In genomic region chr3:137947120-137947519, GRCh38 we compare ENCODE assay signal across 20 cellular contexts.
"Had no signal": no experiment of that assay in that cellular context is flagged by ENCODE, and none has a peak within 500 bp of the region (broad histone marks: within the 10 kb centered on the region; RNA-seq: fewer than 3 reads in every experiment).

No MANE protein-coding gene starts in this region.

- H3K27me3 ChIP-seq: pancreas, right atrium auricular region, sigmoid colon, stomach, thyroid gland, tibial nerve, upper lobe of left lung, vagina had no signal

- H3K27ac ChIP-seq: neutrophil, pancreas, prostate gland, right atrium auricular region, sigmoid colon, stomach, thoracic aorta, thyroid gland, tibial nerve, upper lobe of left lung, vagina had no signal

- H3K36me3 ChIP-seq: neutrophil, pancreas, prostate gland, right atrium auricular region, sigmoid colon, stomach, thoracic aorta, thyroid gland, tibial nerve, upper lobe of left lung, vagina had no signal

- H3K4me1 Mint-ChIP-seq: nephron progenitor cell, neural crest cell had no signal

- H3K36me3 Mint-ChIP-seq: natural killer cell treated with Interleukin-12 subunit alpha and Interleukin-12 subunit beta and Interleukin-15 and Interleukin-18, amount 100 ng/mL, for 72 hours; stimulated activated effector memory CD8-positive, alpha-beta T cell treated with anti-CD3 and anti-CD28 coated beads, Interleukin-12 subunit alpha, Interleukin-12 subunit beta, amount 100 ng/mL, for 72 hours; stimulated activated naive B cell treated with anti-CD40 and anti-IgM and Interleukin-4, amounts not matched to agents 10 μg/mL and 1 μg/mL and 100 μg/mL, for 72 hours had no signal

- H3K27ac Mint-ChIP-seq: natural killer cell treated with Interleukin-12 subunit alpha and Interleukin-12 subunit beta and Interleukin-15 and Interleukin-18, amount 100 ng/mL, for 72 hours; nephron progenitor cell; stimulated activated effector memory CD8-positive, alpha-beta T cell treated with anti-CD3 and anti-CD28 coated beads, Interleukin-12 subunit alpha, Interleukin-12 subunit beta, amount 100 ng/mL, for 72 hours; stimulated activated naive B cell treated with anti-CD40 and anti-IgM and Interleukin-4, amounts not matched to agents 10 μg/mL and 1 μg/mL and 100 μg/mL, for 72 hours; stimulated activated naive CD8-positive, alpha-beta T cell treated with anti-CD3 and anti-CD28 coated beads, Interleukin-15, Interleukin-2, amounts not matched to agents 100 ng/mL and 50 ng/mL, for 24 hours had no signal

- H3K4me1 ChIP-seq: pancreas, prostate gland, right atrium auricular region, sigmoid colon, stomach, thyroid gland, tibial nerve, upper lobe of left lung, vagina had no signal

- H3K9me3 ChIP-seq: neutrophil, pancreas, prostate gland, right atrium auricular region, sigmoid colon, stomach, thoracic aorta, thyroid gland, tibial nerve, upper lobe of left lung, vagina had no signal

- H3K4me3 Mint-ChIP-seq: natural killer cell treated with Interleukin-12 subunit alpha and Interleukin-12 subunit beta and Interleukin-15 and Interleukin-18, amount 100 ng/mL, for 72 hours; nephron progenitor cell; neural crest cell; stimulated activated effector memory CD8-positive, alpha-beta T cell treated with anti-CD3 and anti-CD28 coated beads, Interleukin-12 subunit alpha, Interleukin-12 subunit beta, amount 100 ng/mL, for 72 hours; stimulated activated naive B cell treated with anti-CD40 and anti-IgM and Interleukin-4, amounts not matched to agents 10 μg/mL and 1 μg/mL and 100 μg/mL, for 72 hours; stimulated activated naive CD8-positive, alpha-beta T cell treated with anti-CD3 and anti-CD28 coated beads, Interleukin-15, Interleukin-2, amounts not matched to agents 100 ng/mL and 50 ng/mL, for 24 hours had no signal

- H3K4me3 ChIP-seq: pancreas, prostate gland, right atrium auricular region, sigmoid colon, stomach, thoracic aorta, thyroid gland, tibial nerve, upper lobe of left lung, vagina had no signal

- FAIRE-seq: pancreas, small intestine, urothelium cell line had no signal

- DNase-seq: nephron progenitor cell; sigmoid colon; stimulated activated naive CD4-positive, alpha-beta T cell treated with Interleukin-2 at 50 U/mL for 16 hours had no signal

- ATAC-seq: natural killer cell treated with Interleukin-12 subunit alpha and Interleukin-12 subunit beta and Interleukin-15 and Interleukin-18, amount 100 ng/mL, for 72 hours; stimulated activated effector memory CD8-positive, alpha-beta T cell treated with anti-CD3 and anti-CD28 coated beads, Interleukin-12 subunit alpha, Interleukin-12 subunit beta, amount 100 ng/mL, for 72 hours had no signal

- H3K9me3 Mint-ChIP-seq: stimulated activated effector memory CD8-positive, alpha-beta T cell treated with anti-CD3 and anti-CD28 coated beads, Interleukin-12 subunit alpha, Interleukin-12 subunit beta, amount 100 ng/mL, for 72 hours; stimulated activated naive CD8-positive, alpha-beta T cell treated with anti-CD3 and anti-CD28 coated beads, Interleukin-15, Interleukin-2, amounts not matched to agents 100 ng/mL and 50 ng/mL, for 24 hours had no signal
